ENCODE assay signal across 1 cellular context in the genomic region with DNA sequence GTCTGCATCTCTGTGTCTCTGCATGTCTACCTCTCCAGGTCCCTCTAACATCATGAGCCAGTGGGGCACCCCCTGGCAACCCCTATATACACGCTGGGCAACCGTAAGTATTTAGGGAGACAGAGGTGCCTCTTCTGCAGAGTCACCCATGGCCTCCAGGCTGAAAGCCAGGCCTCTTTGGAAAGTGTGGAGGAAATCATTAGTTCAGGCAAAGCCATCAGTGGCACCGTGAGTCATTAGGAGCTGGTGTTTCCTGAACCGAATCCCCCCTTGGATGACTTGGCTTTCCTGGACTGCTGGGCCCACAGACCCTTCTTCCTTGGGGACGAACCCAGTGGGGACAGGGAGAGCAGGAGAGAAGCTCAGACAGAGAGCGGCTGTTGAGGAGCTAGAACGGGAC.
TF ChIP-seq lines count a peak whose summit lies in the region.

No MANE protein-coding gene starts in this region.

TF ChIP-seq in H1, 55 proteins besides CTCF, POLR2A, EP300 and RAD21 (continued from another document):
- TF ChIP-seq, protein P1, sequence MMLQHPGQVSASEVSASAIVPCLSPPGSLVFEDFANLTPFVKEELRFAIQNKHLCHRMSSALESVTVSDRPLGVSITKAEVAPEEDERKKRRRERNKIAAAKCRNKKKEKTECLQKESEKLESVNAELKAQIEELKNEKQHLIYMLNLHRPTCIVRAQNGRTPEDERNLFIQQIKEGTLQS (IDR thresholded peaks at IDR 0.05; ENCODE audit: insufficient read depth, low read depth, low read length): no peak
- TF ChIP-seq GABPA (IDR thresholded peaks at IDR 0.05; ENCODE audit: borderline replicate concordance, insufficient read depth, low read length): no peak
- no peak for TF ChIP-seq SP4 (IDR thresholded peaks at IDR 0.05; ENCODE audit: low read length)
